ENCODE assay signal across 8 cellular contexts in genomic region chr6:125749112-125749863, GRCh38.
DNase-seq lines count a peak whose midpoint lies in the region; ATAC-seq and TF ChIP-seq lines count a peak whose summit lies in the region.

Gene HEY2, plus strand, starts transcription at chr6:125749632. Its CDS starts 145 bp downstream, at chr6:125749777.

- DNase-seq in ACHN (peak; percentile 88), NCI-H2196 treated with DMSO at 0.1 percent for 48 hours (lab: John Stamatoyannopoulos, UW; ENCODE audit: unreplicated experiment) (peak; percentile 94), choroid plexus epithelial cell (ENCODE audit: low read depth) (peak; percentile 92), kidney tubule cell (ENCODE audit: low spot score) (peak; percentile 91)
- DNase-seq in activated CD4-positive, alpha-beta T cell treated with anti-CD3 and anti-CD28 coated beads for 48 hours = peak; percentile 86
- DNase-seq in stimulated activated CD4-positive, alpha-beta T cell treated with anti-CD3 and anti-CD28 coated beads, Interleukin-15, amount 100 ng/mL, for 24 hours = peak; percentile 92

- H3K4me3 ChIP-seq in choroid plexus epithelial cell (ENCODE audit: low read depth, low read length) = peak within 1 kb of the TSS; percentile 69

- ATAC-seq in GM18870 (IDR thresholded peaks at IDR 0.05; ENCODE audit: unreplicated experiment) (peak; percentile 37), HG03108 (IDR thresholded peaks at IDR 0.05; ENCODE audit: unreplicated experiment) (peak; percentile 82)

- in situ Hi-C loops in ACHN (cut with HindIII; ENCODE audit: low pct_ligation_motif_present, low pct_unique_long_range_greater_than_20kb, low sequenced_read_pairs) = no loop called here

- TF ChIP-seq CTCF in choroid plexus epithelial cell (conservative IDR thresholded peaks at IDR 0.05; ENCODE audit: low read depth, low read length) = no peak

Comparison
In these comparisons a context has a peak if more than half of its experiments do, and no peak if none do; other contexts are left out.
1. Peak in every context shown above with its lines: DNase-seq, ATAC-seq and H3K4me3 ChIP-seq.